Comparison of ENCODE assay signal across 1 cellular context in genomic region chr16:10883004-10883403, GRCh38.
TF ChIP-seq lines count a peak whose summit lies in the region.

No MANE protein-coding gene starts in this region.

TF ChIP-seq in GM12878, 131 proteins besides CTCF, POLR2A, EP300 and RAD21:
- TF ChIP-seq POLR2AphosphoS2 (IDR thresholded peaks at IDR 0.05; ENCODE audit: low read depth, low read length), result peak; percentile 13; the same call in 1 of the 2 replicates
- TF ChIP-seq SIN3A (IDR thresholded peaks at IDR 0.05; ENCODE audit: low read depth, low read length), result no peak
